Comparison of ENCODE assay signal across 10 cellular contexts in genomic region chr17:74012465-74012864, GRCh38.
DNase-seq lines count a peak whose midpoint lies in the region; ATAC-seq lines count a peak whose summit lies in the region.
"Had no signal": no experiment of that assay in that cellular context is flagged by ENCODE, and none has a peak within 500 bp of the region (broad histone marks: within the 10 kb centered on the region; RNA-seq: fewer than 3 reads in every experiment).

No MANE protein-coding gene starts in this region.

- ATAC-seq in HG03457 (IDR thresholded peaks at IDR 0.05; ENCODE audit: unreplicated experiment) = no peak

- DNase-seq in stimulated activated CD4-positive, alpha-beta T cell treated with anti-CD3 and anti-CD28 coated beads, Interleukin-15, amount 100 ng/mL, for 24 hours = peak; percentile 20
- no peak for DNase-seq in stimulated activated CD4-positive, alpha-beta T cell treated with anti-CD3 and anti-CD28 coated beads, Interleukin-4, amount 100 ng/mL, for 1 hour
- peak; percentile 77 for DNase-seq in NCI-H748 (lab: John Stamatoyannopoulos, UW; ENCODE audit: unreplicated experiment)
- peak; percentile 5 for DNase-seq in activated T-cell treated with anti-CD3 and anti-CD28 coated beads for 4 hours
- DNase-seq in stimulated activated CD4-positive, alpha-beta T cell treated with anti-CD3 and anti-CD28 coated beads, Interleukin-4, amount 100 ng/mL, for 24 hours = peak; percentile 7
- no peak for DNase-seq in iPS-NIHi7 (ENCODE audit: extremely low spot score)
- DNase-seq in DMS79 treated with DMSO at 0.1 percent for 48 hours (lab: John Stamatoyannopoulos, UW) = no peak
- DNase-seq: IMR-90, RPMI8226 had no signal

Comparison
In these comparisons a context has a peak if more than half of its experiments do, and no peak if none do; other contexts are left out.
1. DNase-seq: peak in stimulated activated CD4-positive, alpha-beta T cell treated with anti-CD3 and anti-CD28 coated beads, Interleukin-15, amount 100 ng/mL, for 24 hours (single experiment), NCI-H748 (single experiment), activated T-cell treated with anti-CD3 and anti-CD28 coated beads for 4 hours (single experiment) and stimulated activated CD4-positive, alpha-beta T cell treated with anti-CD3 and anti-CD28 coated beads, Interleukin-4, amount 100 ng/mL, for 24 hours (single experiment); none in stimulated activated CD4-positive, alpha-beta T cell treated with anti-CD3 and anti-CD28 coated beads, Interleukin-4, amount 100 ng/mL, for 1 hour (single experiment), iPS-NIHi7 (single experiment) and DMS79 treated with DMSO at 0.1 percent for 48 hours (single experiment).